Comparison of ENCODE assay signal across 9 cellular contexts in genomic region chr10:50552771-50553535, GRCh38.
DNase-seq lines count a peak whose midpoint lies in the region; ATAC-seq, FAIRE-seq and TF ChIP-seq lines count a peak whose summit lies in the region.
"Had no signal": no experiment of that assay in that cellular context is flagged by ENCODE, and none has a peak within 500 bp of the region (broad histone marks: within the 10 kb centered on the region; RNA-seq: fewer than 3 reads in every experiment).

No MANE protein-coding gene starts in this region.

- no peak for TF ChIP-seq POLR2A in endothelial cell of umbilical vein (IDR thresholded peaks at IDR 0.05; ENCODE audit: low read depth, low read length)

- H3K4me1 Mint-ChIP-seq in stimulated activated effector memory CD8-positive, alpha-beta T cell treated with anti-CD3 and anti-CD28 coated beads, Interleukin-12 subunit alpha, Interleukin-12 subunit beta, amount 100 ng/mL, for 72 hours, result peaks cover 31% of the 10 kb centered on the region

- peak; percentile 58 for ATAC-seq in GM19463 (IDR thresholded peaks at IDR 0.05; ENCODE audit: unreplicated experiment)
- peak; percentile 99 for ATAC-seq in stimulated activated effector memory CD8-positive, alpha-beta T cell treated with anti-CD3 and anti-CD28 coated beads, Interleukin-12 subunit alpha, Interleukin-12 subunit beta, amount 100 ng/mL, for 72 hours

- H3K36me3 Mint-ChIP-seq in stimulated activated effector memory CD8-positive, alpha-beta T cell treated with anti-CD3 and anti-CD28 coated beads, Interleukin-12 subunit alpha, Interleukin-12 subunit beta, amount 100 ng/mL, for 72 hours, result no peaks in the 10 kb centered on the region

- H3K27ac Mint-ChIP-seq in stimulated activated effector memory CD8-positive, alpha-beta T cell treated with anti-CD3 and anti-CD28 coated beads, Interleukin-12 subunit alpha, Interleukin-12 subunit beta, amount 100 ng/mL, for 72 hours, result peak overlapping the region; percentile 27

- H3K36me3 ChIP-seq in OCI-LY3 (replicated peaks; ENCODE audit: low read depth, low read length) (no peaks in the 10 kb centered on the region), endothelial cell of umbilical vein (ENCODE audit: control insufficient read depth in 2 of 2, extremely low read depth in 1 of 2, insufficient read depth in 2 of 2, low read length in 2 of 2) (no peaks in the 10 kb centered on the region)

- peak overlapping the region; percentile 43 for H3K4me2 ChIP-seq in OCI-LY3 (ENCODE audit: low read length)
- no peak overlapping the region for H3K4me2 ChIP-seq in endothelial cell of umbilical vein (ENCODE audit: insufficient read depth, low read length)

- POLR2A ChIA-PET in endothelial cell of umbilical vein (lab: Charles Lee), result no interaction called here

- H3K9me3 Mint-ChIP-seq in stimulated activated effector memory CD8-positive, alpha-beta T cell treated with anti-CD3 and anti-CD28 coated beads, Interleukin-12 subunit alpha, Interleukin-12 subunit beta, amount 100 ng/mL, for 72 hours, result peaks cover under 1% of the 10 kb centered on the region

- TF ChIP-seq CTCF in D721Med (IDR thresholded peaks at IDR 0.05; ENCODE audit: insufficient read depth, missing control alignments) (peak; percentile 11), OCI-LY3 (IDR thresholded peaks at IDR 0.05; ENCODE audit: low read depth, low read length) (peak; percentile 28), endothelial cell of umbilical vein (IDR thresholded peaks at IDR 0.05; ENCODE audit: extremely low read depth in 1 of 2, insufficient read depth in 1 of 2, low read depth in 1 of 2, low read length in 2 of 2) (peak in 1 of 2 donors; percentile 14)

- H3K27me3 ChIP-seq in OCI-LY3 (ENCODE audit: low read depth, low read length), result no peaks in the 10 kb centered on the region
- no peaks in the 10 kb centered on the region for H3K27me3 ChIP-seq in endothelial cell of umbilical vein (ENCODE audit: control insufficient read depth in 2 of 2, insufficient read depth in 2 of 2, low read length in 2 of 2)

- DNase-seq in D721Med (ENCODE audit: insufficient read length, low spot score) (no peak), endothelial cell of umbilical vein (ENCODE audit: low read depth, low spot score) (peak; percentile 25), AG08396 (ENCODE audit: low spot score) (no peak)
- peak in 1 of 2 donors; percentile 65 for DNase-seq in stimulated activated effector memory CD8-positive, alpha-beta T cell treated with anti-CD3 and anti-CD28 coated beads, Interleukin-12 subunit alpha, Interleukin-12 subunit beta, amount 100 ng/mL, for 72 hours (ENCODE audit: low spot score in 2 of 2)
- DNase-seq in stimulated activated naive CD4-positive, alpha-beta T cell treated with Interleukin-2 at 50 U/mL for 16 hours (lab: John Stamatoyannopoulos, UW), result no peak
- DNase-seq in activated T-cell treated with anti-CD3 and anti-CD28 coated beads, Interleukin-2, amount 50 U/mL, for 1 hour, result no peak
- DNase-seq: naive B cell had no signal

- H4K20me1 ChIP-seq in OCI-LY3 (ENCODE audit: insufficient read depth, low read length), result no peaks in the 10 kb centered on the region
- peaks cover 2% of the 10 kb centered on the region for H4K20me1 ChIP-seq in endothelial cell of umbilical vein (replicated peaks; ENCODE audit: control insufficient read depth, extremely low read depth, insufficient read depth, low read length)

- intact Hi-C loops in endothelial cell of umbilical vein (cut with micrococcal nuclease), result no loop called here

- no peak overlapping the region for H3K4me3 ChIP-seq in OCI-LY3 (ENCODE audit: low read length)
- H3K4me3 ChIP-seq in endothelial cell of umbilical vein (replicated peaks in 1 of 3; ENCODE audit: insufficient read depth in 1 of 3, low read depth in 1 of 3, low read length in 3 of 3), result no peak overlapping the region

- H3K4me3 Mint-ChIP-seq in stimulated activated effector memory CD8-positive, alpha-beta T cell treated with anti-CD3 and anti-CD28 coated beads, Interleukin-12 subunit alpha, Interleukin-12 subunit beta, amount 100 ng/mL, for 72 hours, result no peak overlapping the region
- H3K4me3 Mint-ChIP-seq: naive B cell had no signal

- FAIRE-seq in D721Med (lab: Jason Lieb, UNC) (no peak), endothelial cell of umbilical vein (lab: Jason Lieb, UNC) (peak; percentile 28)

- H3K4me1 ChIP-seq in OCI-LY3 (ENCODE audit: low read length), result peaks cover 11% of the 10 kb centered on the region
- no peaks in the 10 kb centered on the region for H3K4me1 ChIP-seq in endothelial cell of umbilical vein (ENCODE audit: control insufficient read depth, extremely low read depth, insufficient read depth, low read length)

- no TSS peak for BruUV-seq in endothelial cell of umbilical vein (replicated peaks; lab: Mats Ljungman, UMichigan)

- H2AFZ ChIP-seq in OCI-LY3 (ENCODE audit: low read depth, low read length), result no peak overlapping the region
- no peak overlapping the region for H2AFZ ChIP-seq in endothelial cell of umbilical vein (ENCODE audit: low read depth, low read length)

- H3K27ac ChIP-seq in OCI-LY3 (ENCODE audit: low read length), result no peak overlapping the region
- H3K27ac ChIP-seq in endothelial cell of umbilical vein (ENCODE audit: insufficient read depth, low read depth, low read length), result no peak overlapping the region

- CTCF ChIA-PET in endothelial cell of umbilical vein (lab: Charles Lee), result interaction anchor here (0.7 to 1.6 kb wide), 7 partner anchors 14 to 72 kb away, joined by 3 to 8 read pairs (median 3); no protein-coding TSS in a partner anchor

- dilution Hi-C loops in endothelial cell of umbilical vein (cut with MboI; ENCODE audit: extremely low pct_ligation_motif_present, low sequenced_read_pairs), result no loop called here

- H3K9me3 ChIP-seq in OCI-LY3 (ENCODE audit: insufficient read depth, low read length) (no peaks in the 10 kb centered on the region), endothelial cell of umbilical vein (replicated peaks; ENCODE audit: control insufficient read depth, insufficient read depth, low read length) (no peaks in the 10 kb centered on the region)

- no peaks in the 10 kb centered on the region for H3K9me1 ChIP-seq in endothelial cell of umbilical vein (replicated peaks; ENCODE audit: control insufficient read depth, extremely low read depth, insufficient read depth, low read length)

- H3K9ac ChIP-seq in OCI-LY3 (ENCODE audit: low read length) (no peak overlapping the region), endothelial cell of umbilical vein (replicated peaks; ENCODE audit: extremely low read depth, insufficient read depth, low read length) (no peak overlapping the region)

- H3K79me2 ChIP-seq in OCI-LY3 (ENCODE audit: low read length) (peaks cover 2% of the 10 kb centered on the region; the same call in 1 of the 2 replicates), endothelial cell of umbilical vein (ENCODE audit: control insufficient read depth, insufficient read depth, low read length) (no peaks in the 10 kb centered on the region)

TF ChIP-seq in endothelial cell of umbilical vein, 7 proteins besides CTCF, POLR2A, EP300 and RAD21:
- TF ChIP-seq JUN (IDR thresholded peaks at IDR 0.05; ENCODE audit: borderline replicate concordance, insufficient read depth, insufficient read length, low read depth) (no peak), EZH2 (IDR thresholded peaks at IDR 0.05; ENCODE audit: borderline replicate concordance, low read depth, low read length, severe bottlenecking) (no peak), MAX (IDR thresholded peaks at IDR 0.05; ENCODE audit: insufficient read depth, insufficient read length) (no peak), FOS (IDR thresholded peaks at IDR 0.05; ENCODE audit: borderline replicate concordance, insufficient read depth, low read length) (no peak), POLR2AphosphoS5 (IDR thresholded peaks at IDR 0.05; ENCODE audit: insufficient read depth, low read depth, low read length) (no peak), MYC (IDR thresholded peaks at IDR 0.05; ENCODE audit: low read depth, low read length) (no peak), GATA2 (IDR thresholded peaks at IDR 0.05; ENCODE audit: insufficient read depth, insufficient read length, low read depth, low read length) (no peak)
